In genomic region chr7:30914611-30915601, GRCh38 we compare ENCODE assay signal across 9 cellular contexts. TPM values are rescaled to one million over a fixed set of nuclear protein-coding genes. Genes with fewer than 3 reads are reported as not detected.
DNase-seq lines count a peak whose midpoint lies in the region; ATAC-seq, FAIRE-seq and TF ChIP-seq lines count a peak whose summit lies in the region.
"Had no signal": no experiment of that assay in that cellular context is flagged by ENCODE, and none has a peak within 500 bp of the region (broad histone marks: within the 10 kb centered on the region; RNA-seq: fewer than 3 reads in every experiment).

No MANE protein-coding gene starts in this region.

- no peak for FAIRE-seq in H1 (lab: Jason Lieb, UNC)

- intact Hi-C loops in activated CD4-positive, alpha-beta T cell treated with anti-CD3 and anti-CD28 coated beads, Interleukin-2, amount 10 ng/mL, durations not matched to agents 24 days and 14 days (cut with micrococcal nuclease): no loop called here

- no peak overlapping the region for H3K9ac ChIP-seq in H1 (replicated peaks in 1 of 4; ENCODE audit: extremely low read depth in 1 of 4, low read depth in 3 of 4, low read length in 3 of 4)

- CTCF ChIA-PET in BJ (lab: Yijun Ruan, JAX) (interaction anchor here (0.6 to 0.7 kb wide), 2 partner anchors 20 to 62 kb away, joined by 3 read pairs; no protein-coding TSS in a partner anchor), H1 (lab: Charles Lee; ENCODE audit: partially characterized antibody) (interaction anchor here (0.6 to 7.4 kb wide), 4 partner anchors 21 to 142 kb away, joined by 3 to 55 read pairs (median 4); no protein-coding TSS in a partner anchor), HEK293T (lab: Yijun Ruan, JAX) (no interaction called here)

- no peak overlapping the region for H3K14ac ChIP-seq in H1 (ENCODE audit: insufficient read length)

- H3K18ac ChIP-seq in H1 (ENCODE audit: extremely low read depth, low read length): no peak overlapping the region; the same call in 1 of the 2 replicates

- H3K27me3 Mint-ChIP-seq in activated CD4-positive, alpha-beta T cell treated with anti-CD3 and anti-CD28 coated beads, Interleukin-2, amount 10 ng/mL, durations not matched to agents 24 days and 14 days: no peaks in the 10 kb centered on the region

- 0 out of 2 replicates have a peak overlapping the region, but pooled peaks have one; percentile 17 for H2BK12ac ChIP-seq in H1 (ENCODE audit: low read depth, low read length)

- H2BK20ac ChIP-seq in H1 (ENCODE audit: low read length): no peak overlapping the region

- TF ChIP-seq POLR2A in NB4 (IDR thresholded peaks at IDR 0.05; ENCODE audit: extremely low read depth, insufficient read length): no peak
- TF ChIP-seq POLR2A in H1 (IDR thresholded peaks at IDR 0.05; ENCODE audit: control extremely low read depth in 1 of 2, low read depth in 2 of 2, low read length in 2 of 2): no peak

- H3K79me2 ChIP-seq in H1 (ENCODE audit: control insufficient read depth in 1 of 2, insufficient read depth in 2 of 2, low read length in 2 of 2): no peaks in the 10 kb centered on the region

- no peak overlapping the region for H2BK15ac ChIP-seq in H1 (ENCODE audit: low read length)

- H4K20me1 ChIP-seq in H1 (replicated peaks in 1 of 2; ENCODE audit: control insufficient read depth in 1 of 2, insufficient read depth in 2 of 2, low read length in 2 of 2): peaks cover 0 to 2% of the 10 kb centered on the region in 2 experiments

- no peak overlapping the region for H3K27ac ChIP-seq in H1 (ENCODE audit: low read depth, low read length)

- no peaks in the 10 kb centered on the region; the same call in 1 of the 2 replicates for H3K23me2 ChIP-seq in H1 (ENCODE audit: low read depth, low read length)

- no peaks in the 10 kb centered on the region for H3K36me3 ChIP-seq in BJ (ENCODE audit: control insufficient read depth, insufficient read depth, low read length)
- no peaks in the 10 kb centered on the region for H3K36me3 ChIP-seq in H1 (ENCODE audit: control insufficient read depth in 2 of 4, insufficient read depth in 4 of 4, low read length in 3 of 4)

- POLR2A ChIA-PET in BJ (lab: Charles Lee) (no interaction called here), H1 (lab: Charles Lee; ENCODE audit: partially characterized antibody) (no interaction called here), HEK293T (lab: Yijun Ruan, JAX) (no interaction called here)

- no peak overlapping the region for H3K4me2 ChIP-seq in H1 (ENCODE audit: insufficient read depth in 1 of 2, low read depth in 2 of 2, low read length in 2 of 2)

- H3K79me1 ChIP-seq in H1 (ENCODE audit: low read depth, low read length): no peaks in the 10 kb centered on the region

- no peak for TF ChIP-seq EP300 in H1 (IDR thresholded peaks at IDR 0.05; ENCODE audit: borderline replicate concordance in 1 of 2, low read depth in 2 of 2, low read length in 2 of 2)

- H3K4ac ChIP-seq in H1 (replicated peaks; ENCODE audit: insufficient read length, low read depth, low read length): no peak overlapping the region

- TF ChIP-seq RAD21 in H1 (IDR thresholded peaks at IDR 0.05 in 1 of 2, conservative IDR thresholded peaks at IDR 0.05 in 1 of 2; ENCODE audit: low read depth in 2 of 2, low read length in 2 of 2): no peak

- H2AK5ac ChIP-seq in H1 (ENCODE audit: low read depth, low read length): no peak overlapping the region

- no peaks in the 10 kb centered on the region for H3K36me3 Mint-ChIP-seq in activated CD4-positive, alpha-beta T cell treated with anti-CD3 and anti-CD28 coated beads, Interleukin-2, amount 10 ng/mL, durations not matched to agents 24 days and 14 days (ENCODE audit: low read depth)

- H3K4me1 Mint-ChIP-seq in activated CD4-positive, alpha-beta T cell treated with anti-CD3 and anti-CD28 coated beads, Interleukin-2, amount 10 ng/mL, durations not matched to agents 24 days and 14 days: peaks cover 6% of the 10 kb centered on the region

- ATAC-seq in HG03095 (IDR thresholded peaks at IDR 0.05; ENCODE audit: unreplicated experiment): no peak

- H3K4me1 ChIP-seq in H1 (replicated peaks in 1 of 4; ENCODE audit: control insufficient read depth in 3 of 4, insufficient read depth in 4 of 4, low read length in 3 of 4): peaks cover 0 to 13% (median 4%) of the 10 kb centered on the region in 4 experiments; a peak in 4 of 7 replicates

- H3K27me3 ChIP-seq in BJ (ENCODE audit: control insufficient read depth, insufficient read depth, low read length) (no peaks in the 10 kb centered on the region; the same call in 1 of the 2 replicates), H1 (replicated peaks in 1 of 4; ENCODE audit: control insufficient read depth in 3 of 4, extremely low read depth in 1 of 4, insufficient read depth in 3 of 4, low read length in 3 of 4) (no peaks in the 10 kb centered on the region)

- H2BK120ac ChIP-seq in H1 (replicated peaks; ENCODE audit: low read depth, low read length): no peak overlapping the region

- H2BK5ac ChIP-seq in H1 (ENCODE audit: low read depth, low read length): no peak overlapping the region

- H4K91ac ChIP-seq in H1 (replicated peaks; ENCODE audit: insufficient read length, low read length): no peak overlapping the region

- DNase-seq in BJ (ENCODE audit: low read depth) (peak; percentile 43), NB4 (ENCODE audit: low read depth) (peak; percentile 68), H1 (ENCODE audit: low read depth in 1 of 2, low spot score in 2 of 2) (no peak), myocyte (ENCODE audit: low read depth) (peak; percentile 59), NCI-H128 (lab: John Stamatoyannopoulos, UW; ENCODE audit: unreplicated experiment) (no peak), HEK293T (ENCODE audit: extremely low spot score) (no peak)
- DNase-seq in activated CD4-positive, alpha-beta T cell treated with anti-CD3 and anti-CD28 coated beads, Interleukin-2, amount 10 ng/mL, durations not matched to agents 24 days and 14 days: no peak
- DNase-seq: central memory CD4-positive, alpha-beta T cell had no signal

- WGBS in H1 (ENCODE audit: extremely low coverage in 1 of 2, insufficient coverage in 1 of 2, insufficient read length in 1 of 2, insufficient replicate concordance in 2 of 2, low coverage in 1 of 2, low lambda C conversion rate in 2 of 2, missing lambda C conversion rate in 1 of 2), 2 experiments: 90% methylated on average over 15 of the region's 15 CpGs; no CpG with 5 or more reads in 1 of the 2 experiments

- H3K4me3 ChIP-seq in BJ (ENCODE audit: low read depth, low read length): no peak overlapping the region
- H3K4me3 ChIP-seq in NB4 (ENCODE audit: low read depth, low read length): no peak overlapping the region
- no peak overlapping the region for H3K4me3 ChIP-seq in H1 (ENCODE audit: extremely low read depth in 1 of 4, insufficient read depth in 2 of 4, low read depth in 3 of 4, low read length in 4 of 4)

- no peaks in the 10 kb centered on the region for H3K9me3 ChIP-seq in H1 (ENCODE audit: insufficient read depth in 2 of 2, low read depth in 1 of 2, low read length in 1 of 2)

- no peak overlapping the region for H3K23ac ChIP-seq in H1 (ENCODE audit: insufficient read length)

- TF ChIP-seq CTCF in BJ (IDR thresholded peaks at IDR 0.05; ENCODE audit: insufficient read depth, low read depth, low read length): no peak
- no peak for TF ChIP-seq CTCF in NB4 (IDR thresholded peaks at IDR 0.05; ENCODE audit: low read depth, low read length)
- TF ChIP-seq CTCF in H1 (IDR thresholded peaks at IDR 0.05; ENCODE audit: control extremely low read depth in 1 of 3, insufficient read depth in 1 of 3, low read depth in 1 of 3, low read length in 3 of 3): no peak

- H4K8ac ChIP-seq in H1 (ENCODE audit: extremely low read depth, insufficient read depth, low read length): no peak overlapping the region

- no peak overlapping the region for H3K4me3 Mint-ChIP-seq in activated CD4-positive, alpha-beta T cell treated with anti-CD3 and anti-CD28 coated beads, Interleukin-2, amount 10 ng/mL, durations not matched to agents 24 days and 14 days

- no peak overlapping the region for H2AFZ ChIP-seq in H1 (ENCODE audit: low read length)

- no peak overlapping the region for H3K56ac ChIP-seq in H1 (replicated peaks; ENCODE audit: insufficient read length, low read depth, low read length)

- no peaks in the 10 kb centered on the region for H3K9me3 Mint-ChIP-seq in activated CD4-positive, alpha-beta T cell treated with anti-CD3 and anti-CD28 coated beads, Interleukin-2, amount 10 ng/mL, durations not matched to agents 24 days and 14 days

- H4K5ac ChIP-seq in H1 (ENCODE audit: insufficient read length, low read depth, low read length): no peak overlapping the region

- H3K27ac Mint-ChIP-seq in activated CD4-positive, alpha-beta T cell treated with anti-CD3 and anti-CD28 coated beads, Interleukin-2, amount 10 ng/mL, durations not matched to agents 24 days and 14 days: no peak overlapping the region

RNA-seq across cellular contexts. Expression of gene AQP1, which starts 3.3 kb away (rescaled TPM):
- 2.3 and 3.9 TPM in 2 replicates for polyA plus RNA-seq in BJ (2011; rRNA removed)
- polyA minus RNA-seq in BJ (2011; rRNA and poly(A)+ RNA removed): 1.5 and 2.8 TPM in 2 replicates
- total RNA-seq in H1 (2021; fragmentation: NEBNext Ultra II Directional; extraction: Animal tissue kit (Norgen Biotek cat#: 25700)): 0.17 and 0.19 TPM in 2 replicates
- polyA plus RNA-seq in H1 (2011; rRNA removed): 0.18 and 0.19 TPM in 2 replicates
- 0.17 TPM for polyA plus RNA-seq in H1 (2011; cell fraction: cytosol; rRNA removed)
- polyA plus RNA-seq in H1 (2011; cell fraction: nucleus; rRNA removed): 1.4 TPM
- polyA plus RNA-seq in H1 (2012, experiment 1 of 2): 0.21 to 0.66 TPM (median 0.39 TPM) in 4 replicates
- 0.24 TPM for polyA plus RNA-seq in H1 (2012, experiment 2 of 2)
- 0.16 TPM for polyA plus RNA-seq in H1 (2013, experiment 1 of 2)
- 0.06 TPM for polyA plus RNA-seq in H1 (2013, experiment 2 of 2)
- 0.17 and 0.57 TPM in 2 replicates for polyA minus RNA-seq in H1 (2011; rRNA and poly(A)+ RNA removed)
- polyA minus RNA-seq in H1 (2011; cell fraction: cytosol; rRNA and poly(A)+ RNA removed): not detected
- not detected for polyA minus RNA-seq in H1 (2011; cell fraction: nucleus; rRNA and poly(A)+ RNA removed)
- 2.1 and 3.9 TPM in 2 replicates for total RNA-seq in myocyte
- 26.8 TPM for polyA plus RNA-seq in myocyte (2012)
- not detected in 2 replicates for total RNA-seq in activated CD4-positive, alpha-beta T cell treated with anti-CD3 and anti-CD28 coated beads, Interleukin-2, amount 10 ng/mL, durations not matched to agents 24 days and 14 days

RNA-seq across cellular contexts. Expression of gene GHRHR, which starts 48.8 kb away (rescaled TPM):
- not detected in 2 replicates for polyA plus RNA-seq in BJ (2011; rRNA removed)
- polyA minus RNA-seq in BJ (2011; rRNA and poly(A)+ RNA removed): not detected in 2 replicates
- total RNA-seq in H1 (2021; fragmentation: NEBNext Ultra II Directional; extraction: Animal tissue kit (Norgen Biotek cat#: 25700)): 6.1 and 6.5 TPM in 2 replicates
- polyA plus RNA-seq in H1 (2011; rRNA removed): 0.60 and 1.6 TPM in 2 replicates
- 1.6 TPM for polyA plus RNA-seq in H1 (2011; cell fraction: cytosol; rRNA removed)
- 3.8 TPM for polyA plus RNA-seq in H1 (2011; cell fraction: nucleus; rRNA removed)
- 2.5 to 5.9 TPM (median 4.4 TPM) in 4 replicates for polyA plus RNA-seq in H1 (2012, experiment 1 of 2)
- not detected for polyA plus RNA-seq in H1 (2012, experiment 2 of 2)
- polyA plus RNA-seq in H1 (2013, experiment 1 of 2): 4.7 TPM
- 6.5 TPM for polyA plus RNA-seq in H1 (2013, experiment 2 of 2)
- polyA minus RNA-seq in H1 (2011; rRNA and poly(A)+ RNA removed): 1.1 and 3.1 TPM in 2 replicates
- polyA minus RNA-seq in H1 (2011; cell fraction: cytosol; rRNA and poly(A)+ RNA removed): 10.3 TPM
- 5.1 TPM for polyA minus RNA-seq in H1 (2011; cell fraction: nucleus; rRNA and poly(A)+ RNA removed)
- total RNA-seq in myocyte: not detected in 2 replicates
- not detected for polyA plus RNA-seq in myocyte (2012)
- not detected in 2 replicates for total RNA-seq in activated CD4-positive, alpha-beta T cell treated with anti-CD3 and anti-CD28 coated beads, Interleukin-2, amount 10 ng/mL, durations not matched to agents 24 days and 14 days

Comparison
In these comparisons a context has a peak if more than half of its experiments do, and no peak if none do; other contexts are left out.
1. DNase-seq: peak in BJ (single experiment), NB4 (single experiment) and myocyte (single experiment); none in H1 (0 of 2), NCI-H128 (single experiment), HEK293T (single experiment) and activated CD4-positive, alpha-beta T cell treated with anti-CD3 and anti-CD28 coated beads, Interleukin-2, amount 10 ng/mL, durations not matched to agents 24 days and 14 days (single experiment).